Comparison of ENCODE assay signal across 32 cellular contexts in the genomic region with DNA sequence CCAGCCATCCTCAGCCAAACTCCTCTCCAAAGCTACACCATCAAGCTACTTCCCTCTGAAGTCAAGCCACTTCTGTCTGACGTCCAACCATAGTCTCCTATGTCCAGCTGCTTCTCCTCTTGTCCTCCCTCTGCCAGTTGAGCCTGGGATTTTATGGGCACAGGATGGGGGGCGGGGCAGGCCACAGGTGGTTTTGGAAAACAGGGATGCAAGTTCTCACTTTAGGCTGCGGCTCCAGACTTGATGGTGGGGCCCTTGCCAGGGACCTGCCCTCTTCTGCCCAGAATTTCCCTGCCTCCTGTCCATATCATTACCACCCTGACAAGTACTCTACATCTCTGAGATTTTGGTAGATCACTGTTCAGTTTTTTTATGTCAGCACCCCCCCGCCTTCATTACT. TPM values are rescaled to one million over a fixed set of nuclear protein-coding genes. Genes with fewer than 3 reads are reported as not detected.
"Had no signal": no experiment of that assay in that cellular context is flagged by ENCODE, and none has a peak within 500 bp of the region (broad histone marks: within the 10 kb centered on the region; RNA-seq: fewer than 3 reads in every experiment).

No MANE protein-coding gene starts in this region.

- H3K27me3 Mint-ChIP-seq: stimulated activated naive CD8-positive, alpha-beta T cell treated with anti-CD3 and anti-CD28 coated beads, Interleukin-15, Interleukin-2, amounts not matched to agents 100 ng/mL and 50 ng/mL, for 24 hours had no signal

- ATAC-seq: stimulated activated effector memory CD8-positive, alpha-beta T cell treated with anti-CD3 and anti-CD28 coated beads, Interleukin-12 subunit alpha, Interleukin-12 subunit beta, amount 100 ng/mL, for 72 hours; stimulated activated memory B cell treated with anti-CD40 and anti-IgM and Interleukin-4, amounts not matched to agents 10 μg/mL and 1 μg/mL and 100 μg/mL, for 72 hours; stimulated activated naive B cell treated with anti-CD40 and anti-IgM and Interleukin-4, amounts not matched to agents 10 μg/mL and 1 μg/mL and 100 μg/mL, for 72 hours; stimulated activated naive CD8-positive, alpha-beta T cell treated with anti-CD3 and anti-CD28 coated beads, Interleukin-15, amount 100 ng/mL, for 72 hours; stimulated activated naive CD8-positive, alpha-beta T cell treated with anti-CD3 and anti-CD28 coated beads, Interleukin-15, Interleukin-2, amounts not matched to agents 100 U/mL and 50 U/mL, for 24 hours; upper lobe of right lung had no signal

- H3K4me3 ChIP-seq: stomach, suprapubic skin, testis, thoracic aorta, thyroid gland, tibial artery, tibial nerve, transverse colon, upper lobe of left lung, upper lobe of right lung, uterus, vagina had no signal

- H3K36me3 ChIP-seq: stomach, suprapubic skin, thoracic aorta, thyroid gland, tibial artery, tibial nerve, transverse colon, upper lobe of left lung, upper lobe of right lung, uterus, vagina had no signal

- H3K27me3 ChIP-seq: testis, thyroid gland, tibial nerve, transverse colon, upper lobe of left lung, uterus, vagina had no signal

- DNase-seq: stimulated activated CD4-positive, alpha-beta T cell treated with anti-CD3 and anti-CD28 coated beads, Interleukin-2, amount 100 ng/mL, for 48 hours; stimulated activated CD4-positive, alpha-beta T cell treated with anti-CD3 and anti-CD28 coated beads, Interleukin-4, amount 100 ng/mL, for 1 hour; stimulated activated CD4-positive, alpha-beta T cell treated with anti-CD3 and anti-CD28 coated beads, Interleukin-4, amount 100 ng/mL, for 24 hours; stimulated activated CD4-positive, alpha-beta T cell treated with anti-CD3 and anti-CD28 coated beads, Interleukin-4, amount 100 ng/mL, for 4 hours; stimulated activated CD8-positive, alpha-beta memory T cell treated with anti-CD3 and anti-CD28 coated beads, Interleukin-4, amount 100 ng/mL, for 48 hours; stimulated activated naive B cell treated with anti-CD40 and anti-IgM and Interleukin-4, amounts not matched to agents 10 μg/mL and 1 μg/mL and 100 μg/mL, for 72 hours; stimulated activated naive CD4-positive, alpha-beta T cell; stimulated activated naive CD4-positive, alpha-beta T cell treated with Interleukin-2 at 50 U/mL for 16 hours; stimulated activated naive CD8-positive, alpha-beta T cell treated with anti-CD3 and anti-CD28 coated beads, Interleukin-15, amount 100 ng/mL, for 72 hours; stimulated activated naive CD8-positive, alpha-beta T cell treated with anti-CD3 and anti-CD28 coated beads, Interleukin-15, Interleukin-2, amounts not matched to agents 100 U/mL and 50 U/mL, for 24 hours; stomach; substantia nigra; testis; thyroid gland; tibial artery; transverse colon; trophoblast cell; upper lobe of left lung; upper lobe of right lung; uterus had no signal

- H3K36me3 Mint-ChIP-seq: stimulated activated effector memory CD8-positive, alpha-beta T cell treated with anti-CD3 and anti-CD28 coated beads, Interleukin-12 subunit alpha, Interleukin-12 subunit beta, amount 100 ng/mL, for 72 hours; stimulated activated memory B cell treated with anti-CD40 and anti-IgM and Interleukin-4, amounts not matched to agents 10 μg/mL and 1 μg/mL and 100 μg/mL, for 72 hours; stimulated activated naive B cell treated with anti-CD40 and anti-IgM and Interleukin-4, amounts not matched to agents 10 μg/mL and 1 μg/mL and 100 μg/mL, for 72 hours; type B pancreatic cell had no signal

- H3K4me3 Mint-ChIP-seq: stimulated activated effector memory CD8-positive, alpha-beta T cell treated with anti-CD3 and anti-CD28 coated beads, Interleukin-12 subunit alpha, Interleukin-12 subunit beta, amount 100 ng/mL, for 72 hours; stimulated activated memory B cell treated with anti-CD40 and anti-IgM and Interleukin-4, amounts not matched to agents 10 μg/mL and 1 μg/mL and 100 μg/mL, for 72 hours; stimulated activated naive B cell treated with anti-CD40 and anti-IgM and Interleukin-4, amounts not matched to agents 10 μg/mL and 1 μg/mL and 100 μg/mL, for 72 hours; stimulated activated naive CD8-positive, alpha-beta T cell treated with anti-CD3 and anti-CD28 coated beads, Interleukin-15, amount 100 ng/mL, for 72 hours; stimulated activated naive CD8-positive, alpha-beta T cell treated with anti-CD3 and anti-CD28 coated beads, Interleukin-15, Interleukin-2, amounts not matched to agents 100 ng/mL and 50 ng/mL, for 24 hours; type B pancreatic cell had no signal

- H3K9me3 ChIP-seq: suprapubic skin, testis, thoracic aorta, thyroid gland, tibial artery, upper lobe of left lung, upper lobe of right lung, uterus, vagina had no signal

- H3K27ac ChIP-seq: stomach, suprapubic skin, testis, thoracic aorta, thyroid gland, tibial artery, tibial nerve, transverse colon, upper lobe of left lung, upper lobe of right lung, uterus, vagina had no signal

- H3K27ac Mint-ChIP-seq: stimulated activated effector memory CD8-positive, alpha-beta T cell treated with anti-CD3 and anti-CD28 coated beads, Interleukin-12 subunit alpha, Interleukin-12 subunit beta, amount 100 ng/mL, for 72 hours; stimulated activated memory B cell treated with anti-CD40 and anti-IgM and Interleukin-4, amounts not matched to agents 10 μg/mL and 1 μg/mL and 100 μg/mL, for 72 hours; stimulated activated naive B cell treated with anti-CD40 and anti-IgM and Interleukin-4, amounts not matched to agents 10 μg/mL and 1 μg/mL and 100 μg/mL, for 72 hours; stimulated activated naive CD8-positive, alpha-beta T cell treated with anti-CD3 and anti-CD28 coated beads, Interleukin-15, Interleukin-2, amounts not matched to agents 100 ng/mL and 50 ng/mL, for 24 hours; type B pancreatic cell had no signal

- H3K4me1 ChIP-seq: stomach, suprapubic skin, testis, thyroid gland, tibial artery, tibial nerve, transverse colon, upper lobe of left lung, upper lobe of right lung, uterus, vagina had no signal

- H3K9me3 Mint-ChIP-seq: stimulated activated memory B cell treated with anti-CD40 and anti-IgM and Interleukin-4, amounts not matched to agents 10 μg/mL and 1 μg/mL and 100 μg/mL, for 72 hours had no signal

RNA-seq across cellular contexts. Expression of gene TEX51, which starts 41.6 kb away (rescaled TPM):
- total RNA-seq: stomach, subcutaneous adipose tissue, suprapubic skin, temporal lobe, thoracic aorta, thyroid gland, tibial nerve, transverse colon, upper lobe of left lung, upper lobe of right lung, ureter, urinary bladder, uterus, vagina had no signal
- polyA plus RNA-seq: stomach, urinary bladder had no signal
